ENCODE assay signal across 1 cellular context in genomic region chr12:110270125-110270962, GRCh38.
A peak's percentile ranks its signal among the peaks of the same experiment; 100 is the strongest.
TF ChIP-seq lines count a peak whose summit lies in the region.

No MANE protein-coding gene starts in this region.

TF ChIP-seq in HEK293, 187 proteins besides CTCF, POLR2A, EP300 and RAD21 (continued from another document and continues in another):
- TF ChIP-seq PRDM2 (tag by site-specific recombination; IDR thresholded peaks at IDR 0.05; ENCODE audit: borderline replicate concordance) (0 out of 2 replicates have a peak, but pooled peaks have one; percentile 39), ZNF626 (tag by site-specific recombination; IDR thresholded peaks at IDR 0.05) (no peak), IKZF3 (tag by site-specific recombination; IDR thresholded peaks at IDR 0.05) (peak; percentile 65; the same call in 1 of the 2 replicates), SP7 (tag by site-specific recombination; IDR thresholded peaks at IDR 0.05) (0 out of 2 replicates have a peak, but pooled peaks have one; percentile 29), ZFP3 (tag by site-specific recombination; IDR thresholded peaks at IDR 0.05; ENCODE audit: low read depth) (peak; percentile 88), ZNF670 (tag by site-specific recombination; IDR thresholded peaks at IDR 0.05; ENCODE audit: low read depth) (no peak), ZNF248 (tag by site-specific recombination; IDR thresholded peaks at IDR 0.05) (no peak), PBX3 (CRISPR knock-in tag; IDR thresholded peaks at IDR 0.05) (no peak), ZBTB48 (tag by site-specific recombination; IDR thresholded peaks at IDR 0.05) (peak; percentile 32; the same call in 1 of the 2 replicates), PRDM6 (tag by site-specific recombination; IDR thresholded peaks at IDR 0.05) (peak; percentile 75), OSR2 (tag by site-specific recombination; IDR thresholded peaks at IDR 0.05) (peak; percentile 98), BCL6B (tag by site-specific recombination; IDR thresholded peaks at IDR 0.05) (no peak), ZNF560 (tag by site-specific recombination; IDR thresholded peaks at IDR 0.05; ENCODE audit: borderline replicate concordance) (no peak), ZNF335 (tag by site-specific recombination; conservative IDR thresholded peaks at IDR 0.05) (peak; percentile 75), WT1 (tag by site-specific recombination; IDR thresholded peaks at IDR 0.05) (peak; percentile 63), ZNF426 (tag by site-specific recombination; IDR thresholded peaks at IDR 0.05) (no peak), PRDM10 (tag by site-specific recombination; IDR thresholded peaks at IDR 0.05) (peak; percentile 88), GLIS1 (tag by site-specific recombination; IDR thresholded peaks at IDR 0.05) (peak; percentile 61), ZNF16 (tag by site-specific recombination; IDR thresholded peaks at IDR 0.05; ENCODE audit: low read depth) (no peak), ZNF10 (tag by site-specific recombination; IDR thresholded peaks at IDR 0.05) (no peak), GFI1B (tag by site-specific recombination; IDR thresholded peaks at IDR 0.05) (no peak), ZSCAN30 (tag by site-specific recombination; IDR thresholded peaks at IDR 0.05) (peak; percentile 57; the same call in 1 of the 2 replicates), ZBTB17 (tag by site-specific recombination; IDR thresholded peaks at IDR 0.05) (peak; percentile 95), SCRT2 (tag by site-specific recombination; IDR thresholded peaks at IDR 0.05) (peak; percentile 29; the same call in 1 of the 2 replicates)
- TF ChIP-seq, protein P1, sequence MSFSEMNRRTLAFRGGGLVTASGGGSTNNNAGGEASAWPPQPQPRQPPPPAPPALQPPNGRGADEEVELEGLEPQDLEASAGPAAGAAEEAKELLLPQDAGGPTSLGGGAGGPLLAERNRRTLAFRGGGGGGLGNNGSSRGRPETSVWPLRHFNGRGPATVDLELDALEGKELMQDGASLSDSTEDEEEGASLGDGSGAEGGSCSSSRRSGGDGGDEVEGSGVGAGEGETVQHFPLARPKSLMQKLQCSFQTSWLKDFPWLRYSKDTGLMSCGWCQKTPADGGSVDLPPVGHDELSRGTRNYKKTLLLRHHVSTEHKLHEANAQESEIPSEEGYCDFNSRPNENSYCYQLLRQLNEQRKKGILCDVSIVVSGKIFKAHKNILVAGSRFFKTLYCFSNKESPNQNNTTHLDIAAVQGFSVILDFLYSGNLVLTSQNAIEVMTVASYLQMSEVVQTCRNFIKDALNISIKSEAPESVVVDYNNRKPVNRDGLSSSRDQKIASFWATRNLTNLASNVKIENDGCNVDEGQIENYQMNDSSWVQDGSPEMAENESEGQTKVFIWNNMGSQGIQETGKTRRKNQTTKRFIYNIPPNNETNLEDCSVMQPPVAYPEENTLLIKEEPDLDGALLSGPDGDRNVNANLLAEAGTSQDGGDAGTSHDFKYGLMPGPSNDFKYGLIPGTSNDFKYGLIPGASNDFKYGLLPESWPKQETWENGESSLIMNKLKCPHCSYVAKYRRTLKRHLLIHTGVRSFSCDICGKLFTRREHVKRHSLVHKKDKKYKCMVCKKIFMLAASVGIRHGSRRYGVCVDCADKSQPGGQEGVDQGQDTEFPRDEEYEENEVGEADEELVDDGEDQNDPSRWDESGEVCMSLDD (tag by site-specific recombination; IDR thresholded peaks at IDR 0.05), result no peak
- TF ChIP-seq, protein P2, sequence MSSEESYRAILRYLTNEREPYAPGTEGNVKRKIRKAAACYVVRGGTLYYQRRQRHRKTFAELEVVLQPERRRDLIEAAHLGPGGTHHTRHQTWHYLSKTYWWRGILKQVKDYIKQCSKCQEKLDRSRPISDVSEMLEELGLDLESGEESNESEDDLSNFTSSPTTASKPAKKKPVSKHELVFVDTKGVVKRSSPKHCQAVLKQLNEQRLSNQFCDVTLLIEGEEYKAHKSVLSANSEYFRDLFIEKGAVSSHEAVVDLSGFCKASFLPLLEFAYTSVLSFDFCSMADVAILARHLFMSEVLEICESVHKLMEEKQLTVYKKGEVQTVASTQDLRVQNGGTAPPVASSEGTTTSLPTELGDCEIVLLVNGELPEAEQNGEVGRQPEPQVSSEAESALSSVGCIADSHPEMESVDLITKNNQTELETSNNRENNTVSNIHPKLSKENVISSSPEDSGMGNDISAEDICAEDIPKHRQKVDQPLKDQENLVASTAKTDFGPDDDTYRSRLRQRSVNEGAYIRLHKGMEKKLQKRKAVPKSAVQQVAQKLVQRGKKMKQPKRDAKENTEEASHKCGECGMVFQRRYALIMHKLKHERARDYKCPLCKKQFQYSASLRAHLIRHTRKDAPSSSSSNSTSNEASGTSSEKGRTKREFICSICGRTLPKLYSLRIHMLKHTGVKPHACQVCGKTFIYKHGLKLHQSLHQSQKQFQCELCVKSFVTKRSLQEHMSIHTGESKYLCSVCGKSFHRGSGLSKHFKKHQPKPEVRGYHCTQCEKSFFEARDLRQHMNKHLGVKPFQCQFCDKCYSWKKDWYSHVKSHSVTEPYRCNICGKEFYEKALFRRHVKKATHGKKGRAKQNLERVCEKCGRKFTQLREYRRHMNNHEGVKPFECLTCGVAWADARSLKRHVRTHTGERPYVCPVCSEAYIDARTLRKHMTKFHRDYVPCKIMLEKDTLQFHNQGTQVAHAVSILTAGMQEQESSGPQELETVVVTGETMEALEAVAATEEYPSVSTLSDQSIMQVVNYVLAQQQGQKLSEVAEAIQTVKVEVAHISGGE (tag by site-specific recombination; conservative IDR thresholded peaks at IDR 0.05; ENCODE audit: low read depth), result no peak
- TF ChIP-seq, protein P3, sequence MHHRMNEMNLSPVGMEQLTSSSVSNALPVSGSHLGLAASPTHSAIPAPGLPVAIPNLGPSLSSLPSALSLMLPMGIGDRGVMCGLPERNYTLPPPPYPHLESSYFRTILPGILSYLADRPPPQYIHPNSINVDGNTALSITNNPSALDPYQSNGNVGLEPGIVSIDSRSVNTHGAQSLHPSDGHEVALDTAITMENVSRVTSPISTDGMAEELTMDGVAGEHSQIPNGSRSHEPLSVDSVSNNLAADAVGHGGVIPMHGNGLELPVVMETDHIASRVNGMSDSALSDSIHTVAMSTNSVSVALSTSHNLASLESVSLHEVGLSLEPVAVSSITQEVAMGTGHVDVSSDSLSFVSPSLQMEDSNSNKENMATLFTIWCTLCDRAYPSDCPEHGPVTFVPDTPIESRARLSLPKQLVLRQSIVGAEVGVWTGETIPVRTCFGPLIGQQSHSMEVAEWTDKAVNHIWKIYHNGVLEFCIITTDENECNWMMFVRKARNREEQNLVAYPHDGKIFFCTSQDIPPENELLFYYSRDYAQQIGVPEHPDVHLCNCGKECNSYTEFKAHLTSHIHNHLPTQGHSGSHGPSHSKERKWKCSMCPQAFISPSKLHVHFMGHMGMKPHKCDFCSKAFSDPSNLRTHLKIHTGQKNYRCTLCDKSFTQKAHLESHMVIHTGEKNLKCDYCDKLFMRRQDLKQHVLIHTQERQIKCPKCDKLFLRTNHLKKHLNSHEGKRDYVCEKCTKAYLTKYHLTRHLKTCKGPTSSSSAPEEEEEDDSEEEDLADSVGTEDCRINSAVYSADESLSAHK (tag by site-specific recombination; IDR thresholded peaks at IDR 0.05), result no peak
- TF ChIP-seq, protein P4, sequence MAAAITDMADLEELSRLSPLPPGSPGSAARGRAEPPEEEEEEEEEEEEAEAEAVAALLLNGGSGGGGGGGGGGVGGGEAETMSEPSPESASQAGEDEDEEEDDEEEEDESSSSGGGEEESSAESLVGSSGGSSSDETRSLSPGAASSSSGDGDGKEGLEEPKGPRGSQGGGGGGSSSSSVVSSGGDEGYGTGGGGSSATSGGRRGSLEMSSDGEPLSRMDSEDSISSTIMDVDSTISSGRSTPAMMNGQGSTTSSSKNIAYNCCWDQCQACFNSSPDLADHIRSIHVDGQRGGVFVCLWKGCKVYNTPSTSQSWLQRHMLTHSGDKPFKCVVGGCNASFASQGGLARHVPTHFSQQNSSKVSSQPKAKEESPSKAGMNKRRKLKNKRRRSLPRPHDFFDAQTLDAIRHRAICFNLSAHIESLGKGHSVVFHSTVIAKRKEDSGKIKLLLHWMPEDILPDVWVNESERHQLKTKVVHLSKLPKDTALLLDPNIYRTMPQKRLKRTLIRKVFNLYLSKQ (tag by site-specific recombination; IDR thresholded peaks at IDR 0.05; ENCODE audit: borderline replicate concordance), result no peak
